ENCODE assay signal across 8 cellular contexts in the genomic region with DNA sequence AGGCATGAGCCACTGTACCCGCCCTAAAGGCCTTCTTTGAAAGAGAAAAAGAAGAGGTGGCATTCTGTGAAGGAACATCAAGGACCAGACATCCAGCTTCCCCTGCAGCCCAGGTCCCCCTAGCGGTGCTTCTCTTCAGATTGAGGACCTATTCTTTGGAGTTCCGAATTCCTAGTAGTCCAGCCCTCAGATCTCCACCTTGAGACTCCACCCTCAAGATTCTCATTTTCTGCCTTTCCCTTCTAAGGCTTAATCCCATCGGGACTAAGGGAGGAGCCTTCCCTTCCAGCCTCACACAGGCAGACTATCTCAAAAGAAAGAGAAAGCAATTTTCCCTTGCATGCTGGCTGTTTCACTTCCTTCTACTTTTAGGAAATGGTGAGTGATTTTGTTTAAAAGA. TPM values are rescaled to one million over a fixed set of nuclear protein-coding genes. Genes with fewer than 3 reads are reported as not detected.
A peak's percentile ranks its signal among the peaks of the same experiment; 100 is the strongest.
DNase-seq lines count a peak whose midpoint lies in the region; ATAC-seq and TF ChIP-seq lines count a peak whose summit lies in the region.

No MANE protein-coding gene starts in this region.

- H3K27ac Mint-ChIP-seq in activated CD4-positive, alpha-beta T cell treated with anti-CD3 and anti-CD28 coated beads for 36 hours = no peak overlapping the region
- no peak overlapping the region for H3K27ac Mint-ChIP-seq in osteocyte (ENCODE audit: unreplicated experiment)

- no peaks in the 10 kb centered on the region for H3F3A ChIP-seq in DOHH2 (ENCODE audit: control insufficient read depth, insufficient read depth)

- H4K20me1 ChIP-seq in DOHH2 (ENCODE audit: control insufficient read depth, insufficient read depth, low read depth, low read length) (no peaks in the 10 kb centered on the region), KMS-11 (ENCODE audit: insufficient read depth) (no peaks in the 10 kb centered on the region)

- TF ChIP-seq CTCF in DOHH2 (IDR thresholded peaks at IDR 0.05; ENCODE audit: low read depth, low read length, poor library complexity, severe bottlenecking) (peak; percentile 67), KMS-11 (conservative IDR thresholded peaks at IDR 0.05; ENCODE audit: low read depth, low read length) (peak; percentile 63), esophagus squamous epithelium (IDR thresholded peaks at IDR 0.05) (peak; percentile 12 to 66 (median 32)), osteocyte (IDR thresholded peaks at IDR 0.05) (peak; percentile 54)

- H3K4me2 ChIP-seq in DOHH2 (ENCODE audit: low read length) (peak overlapping the region; percentile 34; the same call in 1 of the 2 replicates), KMS-11 (0 out of 2 replicates have a peak overlapping the region, but pooled peaks have one; percentile 10)

- H3K4me1 ChIP-seq in DOHH2 (ENCODE audit: control insufficient read depth, low read length) (peaks cover 6% of the 10 kb centered on the region), KMS-11 (ENCODE audit: low read depth, poor library complexity, severe bottlenecking) (no peaks in the 10 kb centered on the region), esophagus squamous epithelium (peaks cover 0 to 13% (median 0%) of the 10 kb centered on the region in 3 donors)

- peak overlapping the region; percentile 9 for H2AFZ ChIP-seq in KMS-11 (ENCODE audit: low read depth)

- intact Hi-C loops in activated CD4-positive, alpha-beta T cell treated with anti-CD3 and anti-CD28 coated beads for 36 hours (cut with DNase I, micrococcal nuclease) = loop anchor here (1.0 to 2.0 kb wide), 2 partner anchors 128 kb away; partner anchors contain the start of gene VARS2 (in 1 of the 2)
- intact Hi-C loops in esophagus squamous epithelium (cut with DNase I) = no loop called here

- no peaks in the 10 kb centered on the region for H3K79me2 ChIP-seq in DOHH2 (ENCODE audit: control insufficient read depth, low read length)
- no peaks in the 10 kb centered on the region for H3K79me2 ChIP-seq in KMS-11 (ENCODE audit: insufficient read depth, low read depth)

- no peak overlapping the region for H3K9ac ChIP-seq in KMS-11

- H3K4me3 Mint-ChIP-seq in activated CD4-positive, alpha-beta T cell treated with anti-CD3 and anti-CD28 coated beads for 36 hours = no peak overlapping the region
- H3K4me3 Mint-ChIP-seq in osteocyte (ENCODE audit: unreplicated experiment) = no peak overlapping the region

- H3K27me3 Mint-ChIP-seq in activated CD4-positive, alpha-beta T cell treated with anti-CD3 and anti-CD28 coated beads for 36 hours = peaks cover 17% of the 10 kb centered on the region
- peaks cover 9% of the 10 kb centered on the region for H3K27me3 Mint-ChIP-seq in osteocyte (ENCODE audit: unreplicated experiment)

- H3K27me3 ChIP-seq in DOHH2 (ENCODE audit: control insufficient read depth, low read length) = peaks cover 38% of the 10 kb centered on the region
- H3K27me3 ChIP-seq in KMS-11 (ENCODE audit: insufficient read depth, low read depth) = no peaks in the 10 kb centered on the region
- H3K27me3 ChIP-seq in esophagus squamous epithelium = peaks cover 0 to 14% (median 0%) of the 10 kb centered on the region in 4 donors

- no peaks in the 10 kb centered on the region for H3K36me3 Mint-ChIP-seq in activated CD4-positive, alpha-beta T cell treated with anti-CD3 and anti-CD28 coated beads for 36 hours (ENCODE audit: low read depth)
- no peaks in the 10 kb centered on the region for H3K36me3 Mint-ChIP-seq in osteocyte (ENCODE audit: unreplicated experiment)

- H3K9me3 ChIP-seq in DOHH2 (ENCODE audit: control insufficient read depth, insufficient read depth, low read length) = no peaks in the 10 kb centered on the region
- H3K9me3 ChIP-seq in esophagus squamous epithelium = no peaks in the 10 kb centered on the region

- ATAC-seq in activated CD4-positive, alpha-beta T cell treated with anti-CD3 and anti-CD28 coated beads for 36 hours = no peak
- no peak for ATAC-seq in HG02571 (IDR thresholded peaks at IDR 0.05; ENCODE audit: unreplicated experiment)

- no peak for TF ChIP-seq POLR2A in esophagus squamous epithelium (IDR thresholded peaks at IDR 0.05)

- CTCF ChIA-PET in activated CD4-positive, alpha-beta T cell treated with anti-CD3 and anti-CD28 coated beads for 36 hours (lab: Charles Lee) = interaction anchor here (0.5 to 1.2 kb wide), 3 partner anchors 124 to 153 kb away, joined by 3 read pairs; no protein-coding TSS in a partner anchor

- H3K9me3 Mint-ChIP-seq in activated CD4-positive, alpha-beta T cell treated with anti-CD3 and anti-CD28 coated beads for 36 hours (ENCODE audit: low read depth) = no peaks in the 10 kb centered on the region
- no peaks in the 10 kb centered on the region for H3K9me3 Mint-ChIP-seq in osteocyte (ENCODE audit: unreplicated experiment)

- H3K27ac ChIP-seq in DOHH2 (ENCODE audit: low read depth, low read length) (no peak overlapping the region), KMS-11 (no peak overlapping the region), esophagus squamous epithelium (no peak overlapping the region)

- H3K36me3 ChIP-seq in DOHH2 (ENCODE audit: control insufficient read depth, low read length) (no peaks in the 10 kb centered on the region), KMS-11 (ENCODE audit: insufficient read depth) (no peaks in the 10 kb centered on the region), esophagus squamous epithelium (no peaks in the 10 kb centered on the region)

- 15 to 22% methylated on average over 4 of the region's 4 CpGs for WGBS in esophagus squamous epithelium, 2 donors

- DNase-seq in activated CD4-positive, alpha-beta T cell treated with anti-CD3 and anti-CD28 coated beads for 36 hours = peak; percentile 57
- no peak for DNase-seq in esophagus squamous epithelium (lab: John Stamatoyannopoulos, UW)
- DNase-seq in osteocyte (ENCODE audit: extremely low spot score, unreplicated experiment) = no peak
- DNase-seq in NCI-H446 treated with DMSO at 0.1 percent for 48 hours (lab: John Stamatoyannopoulos, UW) = no peak
- DNase-seq in SKM-1 (lab: John Stamatoyannopoulos, UW; ENCODE audit: unreplicated experiment) = no peak

- H3K4me3 ChIP-seq in DOHH2 (ENCODE audit: low read length) (no peak overlapping the region), KMS-11 (IDR thresholded peaks at IDR 0.05; ENCODE audit: insufficient read depth, low read depth, low read length) (no peak overlapping the region), esophagus squamous epithelium (no peak overlapping the region)

- no peaks in the 10 kb centered on the region for H3K9me2 ChIP-seq in DOHH2 (replicated peaks; ENCODE audit: control insufficient read depth, low read length)

- POLR2A ChIA-PET in activated CD4-positive, alpha-beta T cell treated with anti-CD3 and anti-CD28 coated beads for 36 hours (lab: Charles Lee) = no interaction called here

- H3K4me1 Mint-ChIP-seq in activated CD4-positive, alpha-beta T cell treated with anti-CD3 and anti-CD28 coated beads for 36 hours = peaks cover 2% of the 10 kb centered on the region
- H3K4me1 Mint-ChIP-seq in osteocyte (ENCODE audit: unreplicated experiment) = peaks cover 11% of the 10 kb centered on the region

RNA-seq across cellular contexts. Expression of gene MUC22, which starts 32.5 kb away (rescaled TPM):
- not detected for total RNA-seq in activated CD4-positive, alpha-beta T cell treated with anti-CD3 and anti-CD28 coated beads for 36 hours
- total RNA-seq in esophagus squamous epithelium (10 to 100 TPM in 1 of 4 donors, 1 to 10 TPM in 3; 4.1 to 10.1 (median 7.6) TPM), osteocyte (not detected in 2 replicates)

RNA-seq across cellular contexts. Expression of gene MUC21, which starts 59.3 kb away (rescaled TPM):
- not detected for total RNA-seq in activated CD4-positive, alpha-beta T cell treated with anti-CD3 and anti-CD28 coated beads for 36 hours
- 100 to 1,000 TPM; 219 to 945 (median 271) TPM for total RNA-seq in esophagus squamous epithelium
- not detected in 2 replicates for total RNA-seq in osteocyte

Comparison
In these comparisons a context has a peak if more than half of its experiments do, and no peak if none do; other contexts are left out.
1. RNA of gene MUC21, which starts 59.3 kb away (total RNA-seq): 219 to 945 TPM in esophagus squamous epithelium; not detected in activated CD4-positive, alpha-beta T cell treated with anti-CD3 and anti-CD28 coated beads for 36 hours and not detected in osteocyte; every median in the first group is over 100 times any median in the second.
2. Peak in every context shown above with its lines, with median percentiles within 50 percentile points of each other: CTCF ChIP-seq.